ENCODE assay signal across 14 cellular contexts in genomic region chr14:101408077-101408831, GRCh38.
DNase-seq lines count a peak whose midpoint lies in the region; ATAC-seq and TF ChIP-seq lines count a peak whose summit lies in the region.
"Had no signal": no experiment of that assay in that cellular context is flagged by ENCODE, and none has a peak within 500 bp of the region (broad histone marks: within the 10 kb centered on the region; RNA-seq: fewer than 3 reads in every experiment).

No MANE protein-coding gene starts in this region.

- intact Hi-C loops in MCF 10A (cut with micrococcal nuclease) = no loop called here
- intact Hi-C loops in breast epithelium (cut with DNase I; ENCODE audit: low total_unique reads) = no loop called here
- intact Hi-C loops in lower lobe of right lung (cut with DNase I) = no loop called here
- intact Hi-C loops in aorta (cut with DNase I) = no loop called here

- ATAC-seq in lower lobe of right lung (peak; percentile 71 to 78), aorta (ENCODE audit: low FRiP score) (peak; percentile 12), HG02938 (IDR thresholded peaks at IDR 0.05; ENCODE audit: unreplicated experiment) (no peak)
- ATAC-seq: natural killer cell treated with Interleukin-12 subunit alpha and Interleukin-12 subunit beta and Interleukin-15 and Interleukin-18, amount 100 ng/mL, for 72 hours; stimulated activated memory B cell treated with anti-CD40 and anti-IgM and Interleukin-4, amounts not matched to agents 10 μg/mL and 1 μg/mL and 100 μg/mL, for 72 hours had no signal

- 61 to 69% methylated on average over 20 of the region's 20 CpGs for WGBS in aorta, 2 donors

- H3K4me3 ChIP-seq in breast epithelium (no peak overlapping the region), astrocyte of the spinal cord (ENCODE audit: low read depth, low read length) (no peak overlapping the region), lower lobe of right lung (no peak overlapping the region), aorta (ENCODE audit: low read length in 2 of 2) (no peak overlapping the region)

- no TSS peak for BruUV-seq in MCF 10A (replicated peaks; lab: Mats Ljungman, UMichigan)

- no peaks in the 10 kb centered on the region for H3K9me3 Mint-ChIP-seq in MCF 10A (ENCODE audit: unreplicated experiment)
- H3K9me3 Mint-ChIP-seq: activated T-helper 2 cell treated with anti-CD3 and anti-CD28 coated beads, Interferon-gamma antibody, Interleukin-2, Interleukin-4, amounts not matched to agents 10 μg/mL and 5 μg/mL and 100 μg/mL, durations not matched to agents 14 hours and 24 hours and 36 hours; natural killer cell treated with Interleukin-12 subunit alpha and Interleukin-12 subunit beta and Interleukin-15 and Interleukin-18, amount 100 ng/mL, for 72 hours; stimulated activated memory B cell treated with anti-CD40 and anti-IgM and Interleukin-4, amounts not matched to agents 10 μg/mL and 1 μg/mL and 100 μg/mL, for 72 hours had no signal

- in situ Hi-C loops in astrocyte of the spinal cord (cut with HindIII; ENCODE audit: low sequenced_read_pairs) = no loop called here

- H3K27me3 ChIP-seq in breast epithelium (no peaks in the 10 kb centered on the region), lower lobe of right lung (ENCODE audit: low read depth) (no peaks in the 10 kb centered on the region), aorta (ENCODE audit: control insufficient read depth in 1 of 2, insufficient read depth in 2 of 2, low read length in 1 of 2) (no peaks in the 10 kb centered on the region)

- DNase-seq in MCF 10A (ENCODE audit: unreplicated experiment) (peak; percentile 9), breast epithelium (ENCODE audit: low spot score in 2 of 2) (no peak), astrocyte of the spinal cord (ENCODE audit: low read depth, low spot score) (peak; percentile 43), lower lobe of right lung (no peak), aorta (no peak), NOMO-1 treated with dmso at 0.1 percent for 144 hours (lab: John Stamatoyannopoulos, UW; ENCODE audit: unreplicated experiment) (no peak)
- DNase-seq in central memory CD4-positive, alpha-beta T cell = no peak
- DNase-seq: ACHN; effector CD8-positive, alpha-beta T cell; NCI-H1436 had no signal

- POLR2A ChIA-PET in MCF 10A (lab: Yijun Ruan, JAX) = no interaction called here

- TF ChIP-seq CTCF in MCF 10A (IDR thresholded peaks at IDR 0.05; ENCODE audit: unreplicated experiment) = no peak
- no peak for TF ChIP-seq CTCF in breast epithelium (IDR thresholded peaks at IDR 0.05)
- TF ChIP-seq CTCF in astrocyte of the spinal cord (IDR thresholded peaks at IDR 0.05; ENCODE audit: low read depth, low read length) = no peak
- TF ChIP-seq CTCF in lower lobe of right lung (IDR thresholded peaks at IDR 0.05) = no peak

- H3K4me1 ChIP-seq in breast epithelium (no peaks in the 10 kb centered on the region), lower lobe of right lung (peaks cover 30% of the 10 kb centered on the region), aorta (ENCODE audit: control insufficient read depth in 1 of 2, insufficient read depth in 2 of 2, low read length in 2 of 2) (no peaks in the 10 kb centered on the region)

- H3K4me1 Mint-ChIP-seq in MCF 10A (ENCODE audit: insufficient read depth, unreplicated experiment) = peaks cover 14% of the 10 kb centered on the region
- H3K4me1 Mint-ChIP-seq: stimulated activated memory B cell treated with anti-CD40 and anti-IgM and Interleukin-4, amounts not matched to agents 10 μg/mL and 1 μg/mL and 100 μg/mL, for 72 hours had no signal

- H3K36me3 ChIP-seq in breast epithelium = no peaks in the 10 kb centered on the region
- no peaks in the 10 kb centered on the region for H3K36me3 ChIP-seq in lower lobe of right lung
- no peaks in the 10 kb centered on the region for H3K36me3 ChIP-seq in aorta (ENCODE audit: control insufficient read depth in 1 of 2, insufficient read depth in 2 of 2, low read length in 1 of 2)

- H3K27me3 Mint-ChIP-seq in MCF 10A (ENCODE audit: insufficient read depth, unreplicated experiment) = peaks cover 18% of the 10 kb centered on the region

- H3K36me3 Mint-ChIP-seq in MCF 10A (ENCODE audit: insufficient read depth, unreplicated experiment) = peaks cover 7% of the 10 kb centered on the region
- H3K36me3 Mint-ChIP-seq: natural killer cell treated with Interleukin-12 subunit alpha and Interleukin-12 subunit beta and Interleukin-15 and Interleukin-18, amount 100 ng/mL, for 72 hours; stimulated activated memory B cell treated with anti-CD40 and anti-IgM and Interleukin-4, amounts not matched to agents 10 μg/mL and 1 μg/mL and 100 μg/mL, for 72 hours had no signal

- H3K4me3 Mint-ChIP-seq in MCF 10A (ENCODE audit: unreplicated experiment) = no peak overlapping the region
- H3K4me3 Mint-ChIP-seq: natural killer cell treated with Interleukin-12 subunit alpha and Interleukin-12 subunit beta and Interleukin-15 and Interleukin-18, amount 100 ng/mL, for 72 hours; stimulated activated memory B cell treated with anti-CD40 and anti-IgM and Interleukin-4, amounts not matched to agents 10 μg/mL and 1 μg/mL and 100 μg/mL, for 72 hours had no signal

- H3K27ac ChIP-seq in breast epithelium (peak overlapping the region in 1 of 2 donors; percentile 77), lower lobe of right lung (peak overlapping the region; percentile 47), aorta (ENCODE audit: low read depth in 1 of 2, low read length in 2 of 2) (no peak overlapping the region)

- H3K9me3 ChIP-seq in breast epithelium (no peaks in the 10 kb centered on the region), lower lobe of right lung (no peaks in the 10 kb centered on the region), aorta (ENCODE audit: control insufficient read depth, low read length) (no peaks in the 10 kb centered on the region)

- CTCF ChIA-PET in MCF 10A (lab: Yijun Ruan, JAX) = no interaction called here

- H3K27ac Mint-ChIP-seq in MCF 10A (ENCODE audit: low read depth, unreplicated experiment) = no peak overlapping the region
- H3K27ac Mint-ChIP-seq: activated T-helper 2 cell treated with anti-CD3 and anti-CD28 coated beads, Interferon-gamma antibody, Interleukin-2, Interleukin-4, amounts not matched to agents 10 μg/mL and 5 μg/mL and 100 μg/mL, durations not matched to agents 14 hours and 24 hours and 36 hours; natural killer cell treated with Interleukin-12 subunit alpha and Interleukin-12 subunit beta and Interleukin-15 and Interleukin-18, amount 100 ng/mL, for 72 hours; stimulated activated memory B cell treated with anti-CD40 and anti-IgM and Interleukin-4, amounts not matched to agents 10 μg/mL and 1 μg/mL and 100 μg/mL, for 72 hours had no signal

- TF ChIP-seq POLR2A in breast epithelium (IDR thresholded peaks at IDR 0.05) = no peak

Comparison
In these comparisons a context has a peak if more than half of its experiments do, and no peak if none do; other contexts are left out.
1. DNase-seq: peak in MCF 10A (single experiment) and astrocyte of the spinal cord (single experiment); none in breast epithelium (0 of 2), lower lobe of right lung (single experiment), aorta (0 of 2), NOMO-1 treated with dmso at 0.1 percent for 144 hours (single experiment) and central memory CD4-positive, alpha-beta T cell (single experiment).